31 cellular contexts compared by ENCODE assay signal in the genomic region with DNA sequence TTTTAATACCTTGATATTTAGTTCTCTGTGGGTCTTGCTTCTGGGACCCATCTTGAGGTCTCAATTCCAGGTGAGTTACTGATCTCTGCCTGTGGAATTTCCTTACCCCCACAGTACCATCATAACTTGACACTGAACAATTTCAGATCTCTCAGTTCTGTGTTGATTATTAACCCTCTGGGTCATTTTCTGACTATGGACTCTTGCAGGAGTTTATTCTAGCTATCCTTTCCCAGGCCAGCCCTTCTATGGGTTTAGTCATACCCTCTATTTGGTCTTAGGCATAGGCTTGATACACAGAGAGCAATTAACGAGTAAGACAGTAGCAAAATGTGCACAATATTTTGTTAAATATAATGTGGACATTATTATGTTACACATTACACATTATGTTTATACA. TPM values are rescaled to one million over a fixed set of nuclear protein-coding genes. Genes with fewer than 3 reads are reported as not detected.
DNase-seq lines count a peak whose midpoint lies in the region; ATAC-seq and TF ChIP-seq lines count a peak whose summit lies in the region.
"Had no signal": no experiment of that assay in that cellular context is flagged by ENCODE, and none has a peak within 500 bp of the region (broad histone marks: within the 10 kb centered on the region; RNA-seq: fewer than 3 reads in every experiment).

No MANE protein-coding gene starts in this region.

- H3K4me1 ChIP-seq in ascending aorta = peaks cover 8 to 18% of the 10 kb centered on the region in 2 donors
- peaks cover 29% of the 10 kb centered on the region for H3K4me1 ChIP-seq in muscle layer of colon (ENCODE audit: insufficient read depth, low read length)
- H3K4me1 ChIP-seq in transverse colon = peaks cover 0 to 19% (median 3%) of the 10 kb centered on the region in 4 donors
- peaks cover 0 to 18% of the 10 kb centered on the region in 2 donors for H3K4me1 ChIP-seq in adrenal gland (replicated peaks in 1 of 2)
- no peaks in the 10 kb centered on the region for H3K4me1 ChIP-seq in mucosa of descending colon (ENCODE audit: low read depth)
- H3K4me1 ChIP-seq: breast epithelium, Caco-2 had no signal

- H3K27me3 ChIP-seq in ascending aorta (no peaks in the 10 kb centered on the region), muscle layer of colon (ENCODE audit: control insufficient read depth in 1 of 2, insufficient read depth in 2 of 2, low read length in 2 of 2) (no peaks in the 10 kb centered on the region), transverse colon (no peaks in the 10 kb centered on the region), adrenal gland (no peaks in the 10 kb centered on the region)
- H3K27me3 ChIP-seq: breast epithelium, SJCRH30 had no signal

- in situ Hi-C loops in transverse colon (cut with MboI; ENCODE audit: low pct_ligation_motif_present in 1 of 4, low pct_unique_long_range_greater_than_20kb in 1 of 4, low sequenced_read_pairs in 3 of 4) = loop anchor here in 1 of 4 donors (10.0 kb wide), 1 partner anchor 482 kb away; no protein-coding TSS in a partner anchor

- intact Hi-C loops in ascending aorta (cut with DNase I) = loop anchor here (1.0 kb wide), 1 partner anchor 7 kb away; no protein-coding TSS in a partner anchor
- intact Hi-C loops in transverse colon (cut with DNase I; ENCODE audit: low total_unique reads) = loop anchor here (5.0 kb wide), 1 partner anchor 921 kb away; no protein-coding TSS in a partner anchor
- intact Hi-C loops in adrenal gland (cut with DNase I) = no loop called here
- intact Hi-C loops in mucosa of descending colon (cut with DNase I, micrococcal nuclease) = no loop called here

- TF ChIP-seq POLR2A in transverse colon (IDR thresholded peaks at IDR 0.05) = no peak
- TF ChIP-seq POLR2A in adrenal gland (IDR thresholded peaks at IDR 0.05) = no peak

- TF ChIP-seq EP300 in transverse colon (IDR thresholded peaks at IDR 0.05; ENCODE audit: low read depth) = no peak

- ATAC-seq in HG02973 (IDR thresholded peaks at IDR 0.05; ENCODE audit: unreplicated experiment) (peak; percentile 56), mucosa of descending colon (no peak)
- ATAC-seq: activated CD4-positive, alpha-beta T cell treated with anti-CD3 and anti-CD28 coated beads for 36 hours; activated CD8-positive, alpha-beta T cell treated with anti-CD3 and anti-CD28 coated beads, Interleukin-2, amount 10 ng/mL, durations not matched to agents 7 days and 5 days; activated T-helper 17 cell treated with anti-CD3 and anti-CD28 coated beads, Interleukin-2, amount 50 U/mL, for 72 hours; HCT116; lower lobe of right lung; stimulated activated naive CD8-positive, alpha-beta T cell treated with anti-CD3 and anti-CD28 coated beads, Interleukin-15, Interleukin-2, amounts not matched to agents 100 U/mL and 50 U/mL, for 24 hours had no signal

- H3K27ac ChIP-seq in ascending aorta (peak overlapping the region; percentile 91 to 95), muscle layer of colon (ENCODE audit: low read depth, low read length) (peak overlapping the region; percentile 63), transverse colon (peak overlapping the region; percentile 79 to 91 (median 84)), adrenal gland (no peak overlapping the region)
- H3K27ac ChIP-seq: SJCRH30, VCaP had no signal

- H3K9ac ChIP-seq in muscle layer of colon (ENCODE audit: low read length) = no peak overlapping the region

- H3K4me3 ChIP-seq in ascending aorta (no peak overlapping the region), muscle layer of colon (ENCODE audit: low read depth in 1 of 2, low read length in 2 of 2) (no peak overlapping the region), transverse colon (no peak overlapping the region), adrenal gland (no peak overlapping the region), mucosa of descending colon (no peak overlapping the region)
- H3K4me3 ChIP-seq: breast epithelium, lower lobe of right lung, SJCRH30, smooth muscle cell had no signal

- DNase-seq in ascending aorta (ENCODE audit: low spot score in 2 of 2) = no peak
- DNase-seq in transverse colon = no peak
- DNase-seq in LoVo (ENCODE audit: low spot score) = no peak
- no peak for DNase-seq in adrenal gland
- DNase-seq in mucosa of descending colon = no peak
- DNase-seq: activated CD4-positive, alpha-beta T cell treated with anti-CD3 and anti-CD28 coated beads for 36 hours; activated CD8-positive, alpha-beta T cell treated with anti-CD3 and anti-CD28 coated beads, Interleukin-2, amount 10 ng/mL, durations not matched to agents 7 days and 5 days; activated naive CD4-positive, alpha-beta T cell treated with anti-CD3 and anti-CD28 coated beads, Interleukin-2, amount 50 U/mL, for 16 hours; amygdala; Caco-2; lower lobe of right lung; NCI-H1092 treated with DMSO at 0.1 percent for 48 hours; NCI-H187; NCI-H446 treated with DMSO at 0.1 percent for 48 hours; NCI-H774; nephron progenitor cell; SJCRH30; stimulated activated naive CD8-positive, alpha-beta T cell treated with anti-CD3 and anti-CD28 coated beads, Interleukin-15, Interleukin-2, amounts not matched to agents 100 U/mL and 50 U/mL, for 24 hours; T1000 had no signal

- H3K36me3 ChIP-seq in ascending aorta (no peaks in the 10 kb centered on the region), muscle layer of colon (ENCODE audit: insufficient read depth, low read length) (no peaks in the 10 kb centered on the region), transverse colon (no peaks in the 10 kb centered on the region), adrenal gland (replicated peaks in 1 of 2) (no peaks in the 10 kb centered on the region), mucosa of descending colon (ENCODE audit: low read depth) (no peaks in the 10 kb centered on the region)
- H3K36me3 ChIP-seq: breast epithelium, lower lobe of right lung, SJCRH30 had no signal

- H3K9me3 ChIP-seq in ascending aorta (no peaks in the 10 kb centered on the region), muscle layer of colon (ENCODE audit: low read length) (no peaks in the 10 kb centered on the region), transverse colon (no peaks in the 10 kb centered on the region), adrenal gland (replicated peaks in 1 of 3) (no peaks in the 10 kb centered on the region), mucosa of descending colon (no peaks in the 10 kb centered on the region)
- H3K9me3 ChIP-seq: breast epithelium, Caco-2, lower lobe of right lung had no signal

- TF ChIP-seq CTCF in ascending aorta (IDR thresholded peaks at IDR 0.05) (no peak), transverse colon (IDR thresholded peaks at IDR 0.05) (no peak), adrenal gland (IDR thresholded peaks at IDR 0.05) (no peak), mucosa of descending colon (IDR thresholded peaks at IDR 0.05) (no peak)

- 45 to 89% methylated on average over 1 of the region's 1 CpG for WGBS in transverse colon (ENCODE audit: low coverage in 1 of 2), 2 donors
- 78 to 96% (median 87%) methylated on average over 1 of the region's 1 CpG for WGBS in adrenal gland, 4 donors

RNA-seq across cellular contexts. Expression of a gene that starts 3.7 kb away (rescaled TPM):
- 830 TPM for total RNA-seq in ascending aorta
- total RNA-seq in transverse colon = 100 to 1,000 TPM; 113 to 228 (median 151) TPM
- total RNA-seq in adrenal gland = 100 to 1,000 TPM in 6 of 8 donors, 10 to 100 TPM in 2; 49.7 to 201 (median 152) TPM
- polyA plus RNA-seq in adrenal gland = 100 to 1,000 TPM in 1 of 3 donors, 10 to 100 TPM in 2; 57.6 to 143 (median 87.3) TPM
- total RNA-seq in mucosa of descending colon = 100 to 1,000 TPM in 1 of 3 donors, 10 to 100 TPM in 2; 33.6 to 544 (median 78.4) TPM
- total RNA-seq: activated CD4-positive, alpha-beta T cell treated with anti-CD3 and anti-CD28 coated beads for 36 hours; activated CD8-positive, alpha-beta T cell treated with anti-CD3 and anti-CD28 coated beads, Interleukin-2, amount 10 ng/mL, durations not matched to agents 7 days and 5 days; G401; HT1080; mononuclear cell; osteoblast; SJCRH30; smooth muscle cell had no signal
- polyA plus RNA-seq: CD14-positive monocyte, smooth muscle cell had no signal

Comparison
In these comparisons a context has a peak if more than half of its experiments do, and no peak if none do; other contexts are left out.
1. H3K27ac ChIP-seq: peak in ascending aorta (2 of 2), muscle layer of colon (single experiment) and transverse colon (4 of 4); none in adrenal gland (0 of 5).
2. intact Hi-C loops: an anchor here in ascending aorta (1.0 kb wide) and transverse colon (5.0 kb wide); none called in adrenal gland and mucosa of descending colon.